2 cellular contexts compared by ENCODE assay signal in genomic region chr4:7915875-7916242, GRCh38.
TF ChIP-seq lines count a peak whose summit lies in the region.

No MANE protein-coding gene starts in this region.

TF ChIP-seq in SK-N-SH, 30 proteins besides CTCF, POLR2A, EP300 and RAD21 (continued from another document):
- TF ChIP-seq REST (IDR thresholded peaks at IDR 0.05; ENCODE audit: low read depth, low read length) (no peak), FOXM1 (IDR thresholded peaks at IDR 0.05; ENCODE audit: low read depth) (no peak), NRF1 (IDR thresholded peaks at IDR 0.05; ENCODE audit: low read depth, low read length) (no peak), CHD2 (IDR thresholded peaks at IDR 0.05; ENCODE audit: low read length, partially characterized antibody) (no peak), MEF2A (IDR thresholded peaks at IDR 0.05; ENCODE audit: borderline replicate concordance, low read depth) (no peak), NFIC (IDR thresholded peaks at IDR 0.05; ENCODE audit: borderline replicate concordance) (no peak), MXI1 (IDR thresholded peaks at IDR 0.05; ENCODE audit: low read depth, low read length) (no peak), EZH2phosphoT487 (IDR thresholded peaks at IDR 0.05; ENCODE audit: borderline replicate concordance, low read depth) (no peak), USF1 (IDR thresholded peaks at IDR 0.05; ENCODE audit: borderline replicate concordance, low read depth) (no peak), RFX5 (IDR thresholded peaks at IDR 0.05; ENCODE audit: low read length) (no peak), JUND (IDR thresholded peaks at IDR 0.05) (no peak), SMC3 (IDR thresholded peaks at IDR 0.05; ENCODE audit: low read depth, low read length) (no peak), TCF12 (IDR thresholded peaks at IDR 0.05) (no peak), ELF1 (IDR thresholded peaks at IDR 0.05) (no peak), GABPA (IDR thresholded peaks at IDR 0.05; ENCODE audit: low read depth) (no peak)
- TF ChIP-seq, protein P1, sequence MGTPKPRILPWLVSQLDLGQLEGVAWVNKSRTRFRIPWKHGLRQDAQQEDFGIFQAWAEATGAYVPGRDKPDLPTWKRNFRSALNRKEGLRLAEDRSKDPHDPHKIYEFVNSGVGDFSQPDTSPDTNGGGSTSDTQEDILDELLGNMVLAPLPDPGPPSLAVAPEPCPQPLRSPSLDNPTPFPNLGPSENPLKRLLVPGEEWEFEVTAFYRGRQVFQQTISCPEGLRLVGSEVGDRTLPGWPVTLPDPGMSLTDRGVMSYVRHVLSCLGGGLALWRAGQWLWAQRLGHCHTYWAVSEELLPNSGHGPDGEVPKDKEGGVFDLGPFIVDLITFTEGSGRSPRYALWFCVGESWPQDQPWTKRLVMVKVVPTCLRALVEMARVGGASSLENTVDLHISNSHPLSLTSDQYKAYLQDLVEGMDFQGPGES (IDR thresholded peaks at IDR 0.05; ENCODE audit: low read depth, low read length): no peak
- TF ChIP-seq, protein P2, sequence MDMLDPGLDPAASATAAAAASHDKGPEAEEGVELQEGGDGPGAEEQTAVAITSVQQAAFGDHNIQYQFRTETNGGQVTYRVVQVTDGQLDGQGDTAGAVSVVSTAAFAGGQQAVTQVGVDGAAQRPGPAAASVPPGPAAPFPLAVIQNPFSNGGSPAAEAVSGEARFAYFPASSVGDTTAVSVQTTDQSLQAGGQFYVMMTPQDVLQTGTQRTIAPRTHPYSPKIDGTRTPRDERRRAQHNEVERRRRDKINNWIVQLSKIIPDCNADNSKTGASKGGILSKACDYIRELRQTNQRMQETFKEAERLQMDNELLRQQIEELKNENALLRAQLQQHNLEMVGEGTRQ (IDR thresholded peaks at IDR 0.05; ENCODE audit: borderline replicate concordance, low read depth, low read length): no peak
- TF ChIP-seq, protein P3, sequence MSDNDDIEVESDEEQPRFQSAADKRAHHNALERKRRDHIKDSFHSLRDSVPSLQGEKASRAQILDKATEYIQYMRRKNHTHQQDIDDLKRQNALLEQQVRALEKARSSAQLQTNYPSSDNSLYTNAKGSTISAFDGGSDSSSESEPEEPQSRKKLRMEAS (IDR thresholded peaks at IDR 0.05; ENCODE audit: low read depth): no peak
TF ChIP-seq in SK-N-SH: peak in this region for 0.

TF ChIP-seq in SK-N-SH treated with all-trans-retinoic acid at 6 μM for 48 hours, 23 proteins besides CTCF, POLR2A, EP300 and RAD21 (continued from another document):
- TF ChIP-seq CSRNP3 (CRISPR knock-in tag; IDR thresholded peaks at IDR 0.05) (no peak), ZC3H10 (CRISPR knock-in tag; IDR thresholded peaks at IDR 0.05) (no peak), TOX (CRISPR knock-in tag; IDR thresholded peaks at IDR 0.05; ENCODE audit: borderline replicate concordance) (no peak)
- TF ChIP-seq, protein P4, sequence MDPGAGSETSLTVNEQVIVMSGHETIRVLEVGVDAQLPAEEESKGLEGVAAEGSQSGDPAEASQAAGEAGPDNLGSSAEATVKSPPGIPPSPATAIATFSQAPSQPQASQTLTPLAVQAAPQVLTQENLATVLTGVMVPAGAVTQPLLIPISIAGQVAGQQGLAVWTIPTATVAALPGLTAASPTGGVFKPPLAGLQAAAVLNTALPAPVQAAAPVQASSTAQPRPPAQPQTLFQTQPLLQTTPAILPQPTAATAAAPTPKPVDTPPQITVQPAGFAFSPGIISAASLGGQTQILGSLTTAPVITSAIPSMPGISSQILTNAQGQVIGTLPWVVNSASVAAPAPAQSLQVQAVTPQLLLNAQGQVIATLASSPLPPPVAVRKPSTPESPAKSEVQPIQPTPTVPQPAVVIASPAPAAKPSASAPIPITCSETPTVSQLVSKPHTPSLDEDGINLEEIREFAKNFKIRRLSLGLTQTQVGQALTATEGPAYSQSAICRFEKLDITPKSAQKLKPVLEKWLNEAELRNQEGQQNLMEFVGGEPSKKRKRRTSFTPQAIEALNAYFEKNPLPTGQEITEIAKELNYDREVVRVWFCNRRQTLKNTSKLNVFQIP (CRISPR knock-in tag; IDR thresholded peaks at IDR 0.05; ENCODE audit: borderline replicate concordance, low read depth): no peak
TF ChIP-seq in SK-N-SH treated with all-trans-retinoic acid at 6 μM for 48 hours: peak in this region for 0.
